Comparison of ENCODE assay signal across 11 cellular contexts in the genomic region with DNA sequence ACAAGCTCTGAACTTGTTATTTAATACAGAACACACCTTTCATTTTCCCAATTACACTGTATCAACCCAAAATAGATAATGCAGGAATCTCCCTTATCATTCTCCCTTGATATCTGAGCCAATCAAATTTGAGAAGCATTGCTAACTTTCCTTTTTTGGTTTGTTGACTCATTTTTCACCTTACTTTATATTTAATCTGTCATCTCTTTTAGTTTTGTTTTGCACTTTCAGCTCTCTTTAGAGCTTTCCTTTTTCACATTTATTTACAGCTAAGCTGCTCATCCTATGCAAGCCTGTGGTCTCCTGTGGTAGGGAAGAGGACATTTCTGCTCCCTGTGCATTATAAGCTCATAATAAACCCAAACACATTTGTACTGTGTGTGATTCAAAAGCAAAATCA. TPM values are rescaled to one million over a fixed set of nuclear protein-coding genes. Genes with fewer than 3 reads are reported as not detected.
DNase-seq lines count a peak whose midpoint lies in the region; ATAC-seq lines count a peak whose summit lies in the region.
"Had no signal": no experiment of that assay in that cellular context is flagged by ENCODE, and none has a peak within 500 bp of the region (broad histone marks: within the 10 kb centered on the region; RNA-seq: fewer than 3 reads in every experiment).

No MANE protein-coding gene starts in this region.

- ATAC-seq in GM21526 (IDR thresholded peaks at IDR 0.05; ENCODE audit: low FRiP score, unreplicated experiment), result peak; percentile 58
- peak; percentile 75 for ATAC-seq in HG03108 (IDR thresholded peaks at IDR 0.05; ENCODE audit: unreplicated experiment)
- no peak for ATAC-seq in naive thymus-derived CD8-positive, alpha-beta T cell
- ATAC-seq: A549; stimulated activated naive B cell treated with anti-CD40 and anti-IgM and Interleukin-4, amounts not matched to agents 10 μg/mL and 1 μg/mL and 100 μg/mL, for 72 hours had no signal

- H3K27me3 Mint-ChIP-seq in activated CD4-positive, alpha-beta T cell treated with anti-CD3 and anti-CD28 coated beads, Interleukin-2, amount 10 ng/mL, durations not matched to agents 7 days and 5 days, result no peaks in the 10 kb centered on the region
- no peaks in the 10 kb centered on the region for H3K27me3 Mint-ChIP-seq in dendritic cell treated with granulocyte-macrophage colony-stimulating factor and Interleukin-4, amounts not matched to agents 40 ng/mL and 50 ng/mL, for 4 days
- no peaks in the 10 kb centered on the region for H3K27me3 Mint-ChIP-seq in naive thymus-derived CD8-positive, alpha-beta T cell
- H3K27me3 Mint-ChIP-seq: stimulated activated naive B cell treated with anti-CD40 and anti-IgM and Interleukin-4, amounts not matched to agents 10 μg/mL and 1 μg/mL and 100 μg/mL, for 72 hours had no signal

- CTCF ChIA-PET in activated CD4-positive, alpha-beta T cell treated with anti-CD3 and anti-CD28 coated beads, Interleukin-2, amount 10 ng/mL, durations not matched to agents 7 days and 5 days (lab: Charles Lee), result interaction anchor here (1.1 kb wide), 1 partner anchor 11 kb away, joined by 3 read pairs; no protein-coding TSS in a partner anchor

- peak overlapping the region; percentile 3 for H3K27ac Mint-ChIP-seq in activated CD4-positive, alpha-beta T cell treated with anti-CD3 and anti-CD28 coated beads, Interleukin-2, amount 10 ng/mL, durations not matched to agents 7 days and 5 days
- peak overlapping the region; percentile 23 for H3K27ac Mint-ChIP-seq in dendritic cell treated with granulocyte-macrophage colony-stimulating factor and Interleukin-4, amounts not matched to agents 40 ng/mL and 50 ng/mL, for 4 days
- H3K27ac Mint-ChIP-seq in naive thymus-derived CD8-positive, alpha-beta T cell, result no peak overlapping the region
- H3K27ac Mint-ChIP-seq: stimulated activated naive B cell treated with anti-CD40 and anti-IgM and Interleukin-4, amounts not matched to agents 10 μg/mL and 1 μg/mL and 100 μg/mL, for 72 hours had no signal

- DNase-seq in activated CD4-positive, alpha-beta T cell treated with anti-CD3 and anti-CD28 coated beads, Interleukin-2, amount 10 ng/mL, durations not matched to agents 7 days and 5 days, result no peak
- DNase-seq in activated CD4-positive, alpha-beta T cell treated with anti-CD3 and anti-CD28 coated beads, Interleukin-2, amount 50 U/mL, for 48 hours, result no peak
- DNase-seq in naive thymus-derived CD8-positive, alpha-beta T cell, result no peak
- DNase-seq in stimulated activated naive CD4-positive, alpha-beta T cell (lab: John Stamatoyannopoulos, UW), result no peak
- no peak for DNase-seq in NCI-H2081 (lab: John Stamatoyannopoulos, UW)
- DNase-seq: NCI-H2029; stimulated activated naive B cell treated with anti-CD40 and anti-IgM and Interleukin-4, amounts not matched to agents 10 μg/mL and 1 μg/mL and 100 μg/mL, for 72 hours had no signal

- no peak overlapping the region for H3K4me3 Mint-ChIP-seq in activated CD4-positive, alpha-beta T cell treated with anti-CD3 and anti-CD28 coated beads, Interleukin-2, amount 10 ng/mL, durations not matched to agents 7 days and 5 days
- H3K4me3 Mint-ChIP-seq in dendritic cell treated with granulocyte-macrophage colony-stimulating factor and Interleukin-4, amounts not matched to agents 40 ng/mL and 50 ng/mL, for 4 days, result no peak overlapping the region
- no peak overlapping the region for H3K4me3 Mint-ChIP-seq in naive thymus-derived CD8-positive, alpha-beta T cell
- H3K4me3 Mint-ChIP-seq: stimulated activated naive B cell treated with anti-CD40 and anti-IgM and Interleukin-4, amounts not matched to agents 10 μg/mL and 1 μg/mL and 100 μg/mL, for 72 hours had no signal

- intact Hi-C loops in dendritic cell treated with granulocyte-macrophage colony-stimulating factor and Interleukin-4, amounts not matched to agents 40 ng/mL and 50 ng/mL, for 4 days (cut with micrococcal nuclease), result loop anchor here (5.0 kb wide), 2 partner anchors 48 to 153 kb away; a partner anchor contains a TSS

- peaks cover 6% of the 10 kb centered on the region for H3K36me3 Mint-ChIP-seq in activated CD4-positive, alpha-beta T cell treated with anti-CD3 and anti-CD28 coated beads, Interleukin-2, amount 10 ng/mL, durations not matched to agents 7 days and 5 days (ENCODE audit: low read depth)
- H3K36me3 Mint-ChIP-seq in dendritic cell treated with granulocyte-macrophage colony-stimulating factor and Interleukin-4, amounts not matched to agents 40 ng/mL and 50 ng/mL, for 4 days (ENCODE audit: low read depth), result peaks cover 52% of the 10 kb centered on the region
- peaks cover 0 to 26% (median 3%) of the 10 kb centered on the region in 3 donors for H3K36me3 Mint-ChIP-seq in naive thymus-derived CD8-positive, alpha-beta T cell

- no peaks in the 10 kb centered on the region for H3K9me3 Mint-ChIP-seq in activated CD4-positive, alpha-beta T cell treated with anti-CD3 and anti-CD28 coated beads, Interleukin-2, amount 10 ng/mL, durations not matched to agents 7 days and 5 days
- H3K9me3 Mint-ChIP-seq in dendritic cell treated with granulocyte-macrophage colony-stimulating factor and Interleukin-4, amounts not matched to agents 40 ng/mL and 50 ng/mL, for 4 days, result no peaks in the 10 kb centered on the region
- H3K9me3 Mint-ChIP-seq in naive thymus-derived CD8-positive, alpha-beta T cell, result no peaks in the 10 kb centered on the region
- H3K9me3 Mint-ChIP-seq: stimulated activated naive B cell treated with anti-CD40 and anti-IgM and Interleukin-4, amounts not matched to agents 10 μg/mL and 1 μg/mL and 100 μg/mL, for 72 hours had no signal

- H3K4me1 Mint-ChIP-seq in activated CD4-positive, alpha-beta T cell treated with anti-CD3 and anti-CD28 coated beads, Interleukin-2, amount 10 ng/mL, durations not matched to agents 7 days and 5 days, result peaks cover 20% of the 10 kb centered on the region
- H3K4me1 Mint-ChIP-seq in dendritic cell treated with granulocyte-macrophage colony-stimulating factor and Interleukin-4, amounts not matched to agents 40 ng/mL and 50 ng/mL, for 4 days (ENCODE audit: low read depth), result peaks cover 35% of the 10 kb centered on the region
- no peaks in the 10 kb centered on the region for H3K4me1 Mint-ChIP-seq in naive thymus-derived CD8-positive, alpha-beta T cell

- POLR2A ChIA-PET in activated CD4-positive, alpha-beta T cell treated with anti-CD3 and anti-CD28 coated beads, Interleukin-2, amount 10 ng/mL, durations not matched to agents 7 days and 5 days (lab: Charles Lee), result interaction anchor here (0.9 kb wide), 1 partner anchor 137 kb away, joined by 3 read pairs; no protein-coding TSS in a partner anchor
- POLR2A ChIA-PET in naive thymus-derived CD8-positive, alpha-beta T cell (lab: Charles Lee), result no interaction called here

RNA-seq across cellular contexts. Expression of a gene that starts 50.1 kb away (rescaled TPM):
- total RNA-seq in activated CD4-positive, alpha-beta T cell treated with anti-CD3 and anti-CD28 coated beads, Interleukin-2, amount 10 ng/mL, durations not matched to agents 7 days and 5 days, result 1 to 10 TPM; 6.5 to 7.0 TPM
- 1 to 10 TPM; 5.0 to 8.1 TPM for total RNA-seq in naive thymus-derived CD8-positive, alpha-beta T cell
- polyA plus RNA-seq in naive thymus-derived CD8-positive, alpha-beta T cell, result under 1 TPM; 0.25 to 0.66 (median 0.35) TPM

RNA-seq across cellular contexts. Expression of a gene that starts 53.9 kb away (rescaled TPM):
- total RNA-seq in activated CD4-positive, alpha-beta T cell treated with anti-CD3 and anti-CD28 coated beads, Interleukin-2, amount 10 ng/mL, durations not matched to agents 7 days and 5 days, result under 1 TPM; 0.37 to 0.75 TPM
- under 1 TPM in 1 of 2 experiments, not detected in 1; 0.14 TPM for total RNA-seq in naive thymus-derived CD8-positive, alpha-beta T cell
- under 1 TPM in 2 of 3 donors, not detected in 1; 0.16 to 0.80 TPM for polyA plus RNA-seq in naive thymus-derived CD8-positive, alpha-beta T cell

Comparison
In these comparisons a context has a peak if more than half of its experiments do, and no peak if none do; other contexts are left out.
1. H3K27ac Mint-ChIP-seq: peak in activated CD4-positive, alpha-beta T cell treated with anti-CD3 and anti-CD28 coated beads, Interleukin-2, amount 10 ng/mL, durations not matched to agents 7 days and 5 days (single experiment) and dendritic cell treated with granulocyte-macrophage colony-stimulating factor and Interleukin-4, amounts not matched to agents 40 ng/mL and 50 ng/mL, for 4 days (single experiment); none in naive thymus-derived CD8-positive, alpha-beta T cell (0 of 10).
2. ATAC-seq: peak in GM21526 (single experiment) and HG03108 (single experiment); none in naive thymus-derived CD8-positive, alpha-beta T cell (0 of 2).